In the genomic region with DNA sequence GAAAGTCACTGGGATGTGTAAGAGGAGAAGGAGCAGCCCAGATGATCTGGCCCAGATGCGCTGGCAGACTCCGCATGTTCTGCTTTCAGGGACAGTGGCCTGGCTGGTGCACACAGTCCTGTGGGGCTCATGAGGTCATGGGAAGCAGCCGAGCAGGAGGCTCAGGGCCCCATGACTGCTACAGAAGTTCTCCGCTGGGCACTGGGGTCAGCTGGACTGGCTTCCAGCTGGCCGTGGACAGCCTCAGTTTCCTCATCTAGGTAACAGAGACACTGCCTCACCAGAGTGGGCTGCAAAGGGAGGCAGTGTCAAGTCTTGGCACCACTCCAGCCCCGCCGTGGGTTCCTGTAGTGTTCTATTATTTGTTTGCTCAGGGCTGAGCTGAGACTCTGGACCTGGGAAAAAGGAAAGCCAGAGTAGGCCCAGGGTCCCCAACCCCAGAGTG, we compare ENCODE assay signal across 9 cellular contexts. TPM values are rescaled to one million over a fixed set of nuclear protein-coding genes. Genes with fewer than 3 reads are reported as not detected.
DNase-seq lines count a peak whose midpoint lies in the region; ATAC-seq and TF ChIP-seq lines count a peak whose summit lies in the region.
"Had no signal": no experiment of that assay in that cellular context is flagged by ENCODE, and none has a peak within 500 bp of the region (broad histone marks: within the 10 kb centered on the region; RNA-seq: fewer than 3 reads in every experiment).

No MANE protein-coding gene starts in this region.

- no peaks in the 10 kb centered on the region for H3K9me2 ChIP-seq in SK-N-SH

- H3K27me3 ChIP-seq in SK-N-SH (ENCODE audit: insufficient read depth) (no peaks in the 10 kb centered on the region), thymus (ENCODE audit: control insufficient read depth, insufficient read depth) (no peaks in the 10 kb centered on the region)

- DNase-seq in SK-N-SH: no peak
- DNase-seq in epithelial cell of proximal tubule (ENCODE audit: low read depth): no peak
- DNase-seq in midbrain (lab: John Stamatoyannopoulos, UW): peak; percentile 47
- DNase-seq in GM10266 (ENCODE audit: extremely low spot score): no peak
- no peak for DNase-seq in HCEC 1CT

- TF ChIP-seq CTCF in SK-N-SH (IDR thresholded peaks at IDR 0.05): no peak
- TF ChIP-seq CTCF in epithelial cell of proximal tubule (conservative IDR thresholded peaks at IDR 0.05; ENCODE audit: low read depth, low read length): no peak
- TF ChIP-seq CTCF in GM10266 (IDR thresholded peaks at IDR 0.05; ENCODE audit: control insufficient read depth, insufficient read depth, low read depth, missing control alignments): no peak

- H3K4me2 ChIP-seq in SK-N-SH: no peak overlapping the region

- TF ChIP-seq EP300 in SK-N-SH (IDR thresholded peaks at IDR 0.05; ENCODE audit: borderline replicate concordance in 1 of 2, low read depth in 1 of 2, low read length in 1 of 2): no peak

- H2AFZ ChIP-seq in SK-N-SH (ENCODE audit: low read depth): no peak overlapping the region

- no peak for ATAC-seq in SK-N-SH treated with all-trans-retinoic acid at 6 μM for 48 hours
- no peak for ATAC-seq in HG03196 (IDR thresholded peaks at IDR 0.05; ENCODE audit: unreplicated experiment)

- H3K4me3 ChIP-seq in SK-N-SH (ENCODE audit: low read depth in 2 of 2, low read length in 1 of 2): no peak overlapping the region
- H3K4me3 ChIP-seq in epithelial cell of proximal tubule (ENCODE audit: low read depth, low read length): peak overlapping the region; percentile 2
- H3K4me3 ChIP-seq in thymus (ENCODE audit: low read length): no peak overlapping the region

- H4K20me1 ChIP-seq in SK-N-SH (ENCODE audit: insufficient read depth): peaks cover 61% of the 10 kb centered on the region

- 95% methylated on average over 4 of the region's 7 CpGs for WGBS in SK-N-SH (ENCODE audit: low lambda C conversion rate)
- 95% methylated on average over 7 of the region's 7 CpGs for WGBS in thymus

- CTCF ChIA-PET in SK-N-SH (lab: Yijun Ruan, JAX): interaction anchor here (0.8 to 9.6 kb wide), 4 partner anchors 14 to 337 kb away, joined by 3 to 103 read pairs (median 3); no protein-coding TSS in a partner anchor

- no peaks in the 10 kb centered on the region for H3K9me3 ChIP-seq in SK-N-SH
- no peaks in the 10 kb centered on the region for H3K9me3 ChIP-seq in thymus (ENCODE audit: control insufficient read depth)

- H3K27ac ChIP-seq in SK-N-SH (ENCODE audit: low read depth in 2 of 2, low read length in 1 of 2) (peak overlapping the region; percentile 29 to 64; a peak in 3 of 4 replicates), thymus (ENCODE audit: low read depth) (peak overlapping the region; percentile 19)
- H3K27ac ChIP-seq: KMS-11 had no signal

- no peak overlapping the region for H3K9ac ChIP-seq in SK-N-SH
- H3K9ac ChIP-seq: KMS-11 had no signal

- peaks cover 50 to 56% of the 10 kb centered on the region in 2 experiments for H3K36me3 ChIP-seq in SK-N-SH (replicated peaks in 1 of 2; ENCODE audit: control insufficient read depth in 1 of 2, insufficient read depth in 2 of 2, low read length in 1 of 2)
- H3K36me3 ChIP-seq in thymus (ENCODE audit: control insufficient read depth, insufficient read depth): peaks cover 45% of the 10 kb centered on the region

- TF ChIP-seq RAD21 in SK-N-SH (IDR thresholded peaks at IDR 0.05; ENCODE audit: low read length): no peak

- H3K79me2 ChIP-seq in SK-N-SH (ENCODE audit: insufficient read depth): peaks cover 100% of the 10 kb centered on the region

- H3K4me1 ChIP-seq in SK-N-SH (ENCODE audit: control insufficient read depth in 1 of 2, insufficient read depth in 2 of 2, low read depth in 1 of 2, low read length in 1 of 2) (peaks cover 29 to 40% of the 10 kb centered on the region in 2 experiments; a peak in 3 of 4 replicates), thymus (ENCODE audit: control insufficient read depth, insufficient read depth, low read length) (peaks cover 28% of the 10 kb centered on the region)

- POLR2A ChIA-PET in SK-N-SH (lab: Yijun Ruan, JAX): no interaction called here

- H3F3A ChIP-seq in SK-N-SH (replicated peaks; ENCODE audit: insufficient read depth): peaks cover 4% of the 10 kb centered on the region

TF ChIP-seq in SK-N-SH, 30 proteins besides CTCF, POLR2A, EP300 and RAD21:
- TF ChIP-seq TCF12 (IDR thresholded peaks at IDR 0.05): no peak
- no peak for TF ChIP-seq MXI1 (IDR thresholded peaks at IDR 0.05; ENCODE audit: low read depth, low read length)
- TF ChIP-seq FOSL2 (IDR thresholded peaks at IDR 0.05; ENCODE audit: borderline replicate concordance, low read depth): no peak
- TF ChIP-seq YY1 (IDR thresholded peaks at IDR 0.05; ENCODE audit: low read depth): no peak
- TF ChIP-seq RXRA (IDR thresholded peaks at IDR 0.05; ENCODE audit: borderline replicate concordance, low read depth): no peak
- no peak for TF ChIP-seq NFIC (IDR thresholded peaks at IDR 0.05; ENCODE audit: borderline replicate concordance)
- no peak for TF ChIP-seq IRF3 (IDR thresholded peaks at IDR 0.05; ENCODE audit: low read depth, low read length)

TF ChIP-seq in SK-N-SH treated with all-trans-retinoic acid at 6 μM for 48 hours, 23 proteins besides CTCF, POLR2A, EP300 and RAD21:
- TF ChIP-seq ISL1 (CRISPR knock-in tag; IDR thresholded peaks at IDR 0.05) (no peak), GLIS3 (CRISPR knock-in tag; IDR thresholded peaks at IDR 0.05) (no peak), BACH2 (CRISPR knock-in tag; IDR thresholded peaks at IDR 0.05; ENCODE audit: borderline replicate concordance) (no peak)
- TF ChIP-seq, protein P1, sequence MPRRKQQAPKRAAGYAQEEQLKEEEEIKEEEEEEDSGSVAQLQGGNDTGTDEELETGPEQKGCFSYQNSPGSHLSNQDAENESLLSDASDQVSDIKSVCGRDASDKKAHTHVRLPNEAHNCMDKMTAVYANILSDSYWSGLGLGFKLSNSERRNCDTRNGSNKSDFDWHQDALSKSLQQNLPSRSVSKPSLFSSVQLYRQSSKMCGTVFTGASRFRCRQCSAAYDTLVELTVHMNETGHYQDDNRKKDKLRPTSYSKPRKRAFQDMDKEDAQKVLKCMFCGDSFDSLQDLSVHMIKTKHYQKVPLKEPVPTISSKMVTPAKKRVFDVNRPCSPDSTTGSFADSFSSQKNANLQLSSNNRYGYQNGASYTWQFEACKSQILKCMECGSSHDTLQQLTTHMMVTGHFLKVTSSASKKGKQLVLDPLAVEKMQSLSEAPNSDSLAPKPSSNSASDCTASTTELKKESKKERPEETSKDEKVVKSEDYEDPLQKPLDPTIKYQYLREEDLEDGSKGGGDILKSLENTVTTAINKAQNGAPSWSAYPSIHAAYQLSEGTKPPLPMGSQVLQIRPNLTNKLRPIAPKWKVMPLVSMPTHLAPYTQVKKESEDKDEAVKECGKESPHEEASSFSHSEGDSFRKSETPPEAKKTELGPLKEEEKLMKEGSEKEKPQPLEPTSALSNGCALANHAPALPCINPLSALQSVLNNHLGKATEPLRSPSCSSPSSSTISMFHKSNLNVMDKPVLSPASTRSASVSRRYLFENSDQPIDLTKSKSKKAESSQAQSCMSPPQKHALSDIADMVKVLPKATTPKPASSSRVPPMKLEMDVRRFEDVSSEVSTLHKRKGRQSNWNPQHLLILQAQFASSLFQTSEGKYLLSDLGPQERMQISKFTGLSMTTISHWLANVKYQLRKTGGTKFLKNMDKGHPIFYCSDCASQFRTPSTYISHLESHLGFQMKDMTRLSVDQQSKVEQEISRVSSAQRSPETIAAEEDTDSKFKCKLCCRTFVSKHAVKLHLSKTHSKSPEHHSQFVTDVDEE (CRISPR knock-in tag; IDR thresholded peaks at IDR 0.05): no peak

RNA-seq across cellular contexts. Expression of gene MED15, which starts 45.1 kb away (rescaled TPM):
- 36.0 and 45.1 TPM in 2 replicates for polyA plus RNA-seq in SK-N-SH (2012; rRNA removed)
- polyA plus RNA-seq in SK-N-SH (2012; cell fraction: cytosol; rRNA removed): 20.6 and 30.1 TPM in 2 replicates
- polyA plus RNA-seq in SK-N-SH (2012; cell fraction: nucleus; rRNA removed): 186 and 205 TPM in 2 replicates
- 51.9 and 57.7 TPM in 2 replicates for total RNA-seq in epithelial cell of proximal tubule
- polyA plus RNA-seq in thymus: 61.6 TPM

RNA-seq across cellular contexts. Expression of gene KLHL22, which starts 56.9 kb away (rescaled TPM):
- 26.5 and 29.8 TPM in 2 replicates for polyA plus RNA-seq in SK-N-SH (2012; rRNA removed)
- 9.3 and 17.3 TPM in 2 replicates for polyA plus RNA-seq in SK-N-SH (2012; cell fraction: cytosol; rRNA removed)
- polyA plus RNA-seq in SK-N-SH (2012; cell fraction: nucleus; rRNA removed): 56.9 and 66.8 TPM in 2 replicates
- total RNA-seq in epithelial cell of proximal tubule: 18.0 and 21.9 TPM in 2 replicates
- polyA plus RNA-seq in thymus: 14.2 TPM
